Comparison of ENCODE assay signal across 1 cellular context in genomic region chr4:56930638-56931037, GRCh38.
A peak's percentile ranks its signal among the peaks of the same experiment; 100 is the strongest.
TF ChIP-seq lines count a peak whose summit lies in the region.

No MANE protein-coding gene starts in this region.

TF ChIP-seq in HEK293, 187 proteins besides CTCF, POLR2A, EP300 and RAD21 (continued from another document):
- TF ChIP-seq ZNF280C (tag by site-specific recombination; IDR thresholded peaks at IDR 0.05) (no peak), SCRT1 (tag by site-specific recombination; IDR thresholded peaks at IDR 0.05; ENCODE audit: borderline replicate concordance) (no peak), ZNF830 (tag by site-specific recombination; IDR thresholded peaks at IDR 0.05; ENCODE audit: low read depth) (no peak), ZNF610 (tag by site-specific recombination; IDR thresholded peaks at IDR 0.05; ENCODE audit: borderline replicate concordance) (no peak), GLIS1 (tag by site-specific recombination; IDR thresholded peaks at IDR 0.05) (peak; percentile 19; the same call in 1 of the 2 replicates), MZF1 (tag by site-specific recombination; IDR thresholded peaks at IDR 0.05; ENCODE audit: borderline replicate concordance) (no peak)
